Comparison of ENCODE assay signal across 17 cellular contexts in the genomic region with DNA sequence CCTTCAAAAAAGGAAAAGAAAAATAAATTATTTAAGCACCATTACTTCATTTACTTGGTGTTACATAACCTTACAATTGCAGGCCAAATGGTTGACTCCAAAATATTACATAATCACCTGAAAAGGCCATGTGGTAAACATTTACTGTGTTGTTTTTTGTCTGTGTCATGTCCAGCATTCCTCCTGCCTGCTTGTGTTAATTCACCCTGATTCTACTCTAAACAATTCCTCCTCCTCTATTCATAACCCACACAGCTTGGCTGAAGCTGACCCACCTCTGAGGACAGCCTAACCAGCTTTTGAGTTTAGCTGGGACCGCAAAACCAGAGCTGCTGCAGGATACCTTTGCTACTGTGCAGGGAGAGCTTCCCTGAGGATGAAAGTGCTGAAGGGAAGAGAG. TPM values are rescaled to one million over a fixed set of nuclear protein-coding genes. Genes with fewer than 3 reads are reported as not detected.
DNase-seq lines count a peak whose midpoint lies in the region; ATAC-seq, FAIRE-seq and TF ChIP-seq lines count a peak whose summit lies in the region.
"Had no signal": no experiment of that assay in that cellular context is flagged by ENCODE, and none has a peak within 500 bp of the region (broad histone marks: within the 10 kb centered on the region; RNA-seq: fewer than 3 reads in every experiment).

No MANE protein-coding gene starts in this region.

- H3K4me2 ChIP-seq in HepG2 (ENCODE audit: low read depth, low read length), result no peak overlapping the region

- TF ChIP-seq CTCF in AG09309 (IDR thresholded peaks at IDR 0.05; ENCODE audit: control insufficient read depth, insufficient read depth, low read depth, low read length, missing control alignments) (no peak), cardiac fibroblast (IDR thresholded peaks at IDR 0.05; ENCODE audit: low read depth, low read length) (no peak), HepG2 (CRISPR knock-in tag; IDR thresholded peaks at IDR 0.05) (no peak), WTC11 (IDR thresholded peaks at IDR 0.05) (no peak), suprapubic skin (IDR thresholded peaks at IDR 0.05) (no peak)

- FAIRE-seq in HepG2 (lab: Jason Lieb, UNC) (no peak), urothelium cell line (lab: Jason Lieb, UNC) (no peak)

- H3K36me3 Mint-ChIP-seq in WTC11, result peaks cover 42% of the 10 kb centered on the region

- no peaks in the 10 kb centered on the region for H3K27me3 Mint-ChIP-seq in WTC11 (ENCODE audit: low read depth)
- H3K27me3 Mint-ChIP-seq: activated CD8-positive, alpha-beta T cell treated with anti-CD3 and anti-CD28 coated beads for 36 hours; T-cell had no signal

- TF ChIP-seq EP300 in HepG2 (IDR thresholded peaks at IDR 0.05; ENCODE audit: low read depth in 2 of 2, low read length in 2 of 2), result no peak
- TF ChIP-seq EP300 in HepG2 (CRISPR knock-in tag; IDR thresholded peaks at IDR 0.05; ENCODE audit: borderline replicate concordance), result no peak
- TF ChIP-seq EP300 in suprapubic skin (IDR thresholded peaks at IDR 0.05), result no peak

- no peak for TF ChIP-seq RAD21 in HepG2 (CRISPR knock-in tag; IDR thresholded peaks at IDR 0.05)

- H3K4me1 Mint-ChIP-seq in WTC11, result no peaks in the 10 kb centered on the region
- H3K4me1 Mint-ChIP-seq: neural crest cell had no signal

- no peak for ATAC-seq in HepG2
- ATAC-seq in WTC11, result no peak
- ATAC-seq: activated CD8-positive, alpha-beta T cell treated with anti-CD3 and anti-CD28 coated beads for 36 hours; T-cell had no signal

- CTCF ChIA-PET in HepG2 (lab: Yijun Ruan, JAX; ENCODE audit: low intra/inter-chr PET ratio, low total read pairs) (no interaction called here), WTC11 (lab: Charles Lee) (no interaction called here)

- no peak overlapping the region for H2AFZ ChIP-seq in HepG2 (ENCODE audit: low read length)

- H3K27ac Mint-ChIP-seq in WTC11, result no peak overlapping the region
- H3K27ac Mint-ChIP-seq: activated CD8-positive, alpha-beta T cell treated with anti-CD3 and anti-CD28 coated beads for 36 hours had no signal

- DNase-seq in AG09309 (ENCODE audit: low read depth) (peak; percentile 49), G401 (ENCODE audit: low spot score) (peak; percentile 76), cardiac fibroblast (ENCODE audit: low read depth in 2 of 2) (peak; percentile 53 to 82), HepG2 (ENCODE audit: low spot score) (no peak), WTC11 (ENCODE audit: low spot score) (no peak), suprapubic skin (ENCODE audit: low spot score in 2 of 2) (no peak), urothelium cell line (ENCODE audit: low spot score) (no peak)
- no peak for DNase-seq in activated CD8-positive, alpha-beta memory T cell treated with anti-CD3 and anti-CD28 coated beads, Interleukin-2, amount 50 U/mL, for 48 hours
- DNase-seq: activated CD8-positive, alpha-beta T cell treated with anti-CD3 and anti-CD28 coated beads for 36 hours; BE2C; DMS153; NCI-H82; stimulated activated CD4-positive, alpha-beta T cell treated with anti-CD3 and anti-CD28 coated beads, Interleukin-1b, Interleukin-23, amount 100 ng/mL, for 48 hours; substantia nigra; T-cell had no signal

- TF ChIP-seq POLR2A in HepG2 (IDR thresholded peaks at IDR 0.05; ENCODE audit: insufficient read depth in 1 of 2, low read depth in 2 of 2, low read length in 2 of 2) (no peak), suprapubic skin (IDR thresholded peaks at IDR 0.05) (no peak)

- no peaks in the 10 kb centered on the region for H3K79me2 ChIP-seq in HepG2 (ENCODE audit: insufficient read depth, low read length)

- 85% methylated on average over 1 of the region's 1 CpG for WGBS in HepG2 (ENCODE audit: low lambda C conversion rate)
- WGBS in suprapubic skin, result 71% methylated on average over 1 of the region's 1 CpG

- H3K4me1 ChIP-seq in HepG2 (ENCODE audit: insufficient read depth, low read length), result no peaks in the 10 kb centered on the region
- peaks cover 3% of the 10 kb centered on the region for H3K4me1 ChIP-seq in suprapubic skin
- H3K4me1 ChIP-seq: BE2C had no signal

- H3K9me3 ChIP-seq in HepG2 (ENCODE audit: low read length) (no peaks in the 10 kb centered on the region), suprapubic skin (no peaks in the 10 kb centered on the region)
- H3K9me3 ChIP-seq: BE2C had no signal

- no peak overlapping the region for H3K4me3 Mint-ChIP-seq in WTC11
- H3K4me3 Mint-ChIP-seq: activated CD8-positive, alpha-beta T cell treated with anti-CD3 and anti-CD28 coated beads for 36 hours; neural crest cell; T-cell had no signal

- H3K36me3 ChIP-seq in HepG2 (replicated peaks in 1 of 2; ENCODE audit: control insufficient read depth in 1 of 2, insufficient read depth in 2 of 2, low read length in 2 of 2), result peaks cover 0 to 43% of the 10 kb centered on the region in 2 experiments; a peak in 4 of 5 replicates
- H3K36me3 ChIP-seq in suprapubic skin, result peaks cover 72% of the 10 kb centered on the region

- intact Hi-C loops in HepG2 (cut with micrococcal nuclease; ENCODE audit: unreplicated experiment), result no loop called here

- no peak overlapping the region for H3K9ac ChIP-seq in HepG2 (ENCODE audit: insufficient read depth, low read depth, low read length)

- no peaks in the 10 kb centered on the region for H4K20me1 ChIP-seq in HepG2 (ENCODE audit: insufficient read depth, low read length)

- no TSS peak for BruUV-seq in HepG2 (replicated peaks; lab: Mats Ljungman, UMichigan)

- H3K27ac ChIP-seq in HepG2 (ENCODE audit: extremely low read length, insufficient read depth, low read length), result no peak overlapping the region
- H3K27ac ChIP-seq in suprapubic skin, result no peak overlapping the region
- H3K27ac ChIP-seq: VCaP had no signal

- POLR2A ChIA-PET in HepG2 (lab: Yijun Ruan, JAX), result no interaction called here
- POLR2A ChIA-PET in WTC11 (lab: Charles Lee), result no interaction called here

- in situ Hi-C loops in G401 (cut with HindIII; ENCODE audit: low sequenced_read_pairs), result no loop called here
- in situ Hi-C loops in HepG2 (cut with HindIII; ENCODE audit: extremely low pct_ligation_motif_present, low pct_unique_long_range_greater_than_20kb), result no loop called here

- no peaks in the 10 kb centered on the region for H3K27me3 ChIP-seq in HepG2 (ENCODE audit: control insufficient read depth in 1 of 2, insufficient read depth in 2 of 2, low read length in 2 of 2)
- H3K27me3 ChIP-seq in suprapubic skin, result no peaks in the 10 kb centered on the region
- H3K27me3 ChIP-seq: BE2C had no signal

- H3K4me3 ChIP-seq in AG09309 (ENCODE audit: control insufficient read depth, low read depth, low read length), result no peak overlapping the region
- no peak overlapping the region for H3K4me3 ChIP-seq in cardiac fibroblast (replicated peaks in 1 of 2; ENCODE audit: low read depth in 2 of 2, low read length in 2 of 2)
- H3K4me3 ChIP-seq in HepG2 (replicated peaks in 1 of 3; ENCODE audit: insufficient read depth in 1 of 3, low read depth in 2 of 3, low read length in 3 of 3), result no peak overlapping the region
- no peak overlapping the region for H3K4me3 ChIP-seq in suprapubic skin

- no peaks in the 10 kb centered on the region for H3K9me3 Mint-ChIP-seq in WTC11
- H3K9me3 Mint-ChIP-seq: activated CD8-positive, alpha-beta T cell treated with anti-CD3 and anti-CD28 coated beads for 36 hours; neural crest cell; T-cell had no signal

TF ChIP-seq in HepG2, 621 proteins besides CTCF, POLR2A, EP300 and RAD21:
- TF ChIP-seq ZNF7 (CRISPR knock-in tag; IDR thresholded peaks at IDR 0.05) (peak; percentile 73), ZNF670 (CRISPR knock-in tag; IDR thresholded peaks at IDR 0.05; ENCODE audit: borderline replicate concordance) (no peak)

TF ChIP-seq in WTC11, 78 proteins besides CTCF, POLR2A, EP300 and RAD21:
- TF ChIP-seq SMAD4 (CRISPR knock-in tag; IDR thresholded peaks at IDR 0.05), result no peak

RNA-seq across cellular contexts. Expression of a gene that starts 35.4 kb away (rescaled TPM):
- total RNA-seq in G401 (2014; rRNA removed; shearing (Covaris generic)), result 32.2 and 80.9 TPM in 2 replicates
- total RNA-seq in HepG2 (2016; rRNA removed; fragmentation: Illumina TruSeq; extraction: Trizol) (11.6 and 25.0 TPM in 2 replicates), WTC11 (2021) (28.9 to 33.3 TPM (median 29.4 TPM) in 3 replicates), suprapubic skin (10 to 100 TPM; 19.1 to 44.0 (median 25.3) TPM)
- 2.8 and 3.7 TPM in 2 replicates for total RNA-seq in HepG2 (2016; cell fraction: cytosol; rRNA removed; fragmentation: Illumina TruSeq; extraction: Trizol; ENCODE audit: low read depth)
- 11.6 and 25.0 TPM in 2 replicates for total RNA-seq in HepG2 (2016; cell fraction: insoluble cytoplasmic fraction; rRNA removed; fragmentation: Illumina TruSeq; extraction: Trizol)
- total RNA-seq in HepG2 (2016; cell fraction: membrane; rRNA removed; fragmentation: Illumina TruSeq; extraction: Trizol), result 5.9 and 6.3 TPM in 2 replicates
- 61.6 and 63.5 TPM in 2 replicates for total RNA-seq in HepG2 (2016; cell fraction: nucleus; rRNA removed; fragmentation: Illumina TruSeq; extraction: Trizol)
- 11.4 and 12.9 TPM in 2 replicates for polyA plus RNA-seq in HepG2 (2011; rRNA removed)
- 3.8 and 6.5 TPM in 2 replicates for polyA plus RNA-seq in HepG2 (2011; cell fraction: cytosol; rRNA removed)
- polyA plus RNA-seq in HepG2 (2011; cell fraction: nucleus; rRNA removed), result 26.3 and 30.8 TPM in 2 replicates
- 17.1 and 18.0 TPM in 2 replicates for polyA plus RNA-seq in HepG2 (2012)
- polyA plus RNA-seq in HepG2 (2016; cell fraction: cytosol; fragmentation: Illumina TruSeq; extraction: Trizol; ENCODE audit: low read depth), result 0.63 and 0.97 TPM in 2 replicates
- 7.3 and 9.0 TPM in 2 replicates for polyA plus RNA-seq in HepG2 (2016; cell fraction: insoluble cytoplasmic fraction; fragmentation: Illumina TruSeq; extraction: Trizol; ENCODE audit: low read depth)
- polyA plus RNA-seq in HepG2 (2016; cell fraction: membrane; fragmentation: Illumina TruSeq; extraction: Trizol; ENCODE audit: low read depth), result 2.0 and 2.1 TPM in 2 replicates
- polyA plus RNA-seq in HepG2 (2016; cell fraction: nucleus; fragmentation: Illumina TruSeq; extraction: Trizol; ENCODE audit: insufficient read depth, low read depth), result 67.2 and 75.3 TPM in 2 replicates
- polyA minus RNA-seq in HepG2 (2011; rRNA and poly(A)+ RNA removed; ENCODE audit: low replicate concordance), result 23.8 and 34.6 TPM in 2 replicates
- polyA minus RNA-seq in HepG2 (2011; cell fraction: cytosol; rRNA and poly(A)+ RNA removed), result 14.5 and 21.2 TPM in 2 replicates
- 107 and 108 TPM in 2 replicates for polyA minus RNA-seq in HepG2 (2011; cell fraction: nucleus; rRNA and poly(A)+ RNA removed)

Comparison
In these comparisons a context has a peak if more than half of its experiments do, and no peak if none do; other contexts are left out.
1. DNase-seq: peak in AG09309 (single experiment), G401 (single experiment) and cardiac fibroblast (2 of 2); none in HepG2 (single experiment), WTC11 (single experiment), activated CD8-positive, alpha-beta memory T cell treated with anti-CD3 and anti-CD28 coated beads, Interleukin-2, amount 50 U/mL, for 48 hours (single experiment), suprapubic skin (0 of 2) and urothelium cell line (single experiment).